26 cellular contexts compared by ENCODE assay signal in the genomic region with DNA sequence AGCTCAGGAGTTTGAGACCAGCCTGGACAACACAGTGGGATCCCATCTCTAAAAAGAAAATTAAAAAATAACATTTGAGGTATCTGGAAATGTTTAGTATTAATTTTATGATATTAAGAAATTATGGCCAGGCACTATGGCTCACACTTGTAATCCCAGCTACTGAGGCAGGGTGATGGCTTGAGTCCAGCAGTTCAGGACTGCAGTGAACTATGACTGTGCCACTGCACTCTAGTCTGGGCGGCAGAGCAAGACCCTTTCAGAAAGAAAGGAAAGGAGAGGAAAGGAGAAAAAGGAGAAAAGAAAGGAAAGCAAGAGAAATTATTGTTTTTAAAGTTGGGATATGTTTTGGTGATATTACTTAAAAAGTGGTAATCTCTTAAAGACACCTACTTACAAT. TPM values are rescaled to one million over a fixed set of nuclear protein-coding genes. Genes with fewer than 3 reads are reported as not detected.
"Had no signal": no experiment of that assay in that cellular context is flagged by ENCODE, and none has a peak within 500 bp of the region (broad histone marks: within the 10 kb centered on the region; RNA-seq: fewer than 3 reads in every experiment).

No MANE protein-coding gene starts in this region.

- H3K27me3 ChIP-seq: stomach, suprapubic skin, testis, tibial artery, tibial nerve, transverse colon, upper lobe of left lung, upper lobe of right lung, uterus, vagina had no signal

- H3K9me3 Mint-ChIP-seq: stimulated activated effector memory CD8-positive, alpha-beta T cell treated with anti-CD3 and anti-CD28 coated beads, Interleukin-12 subunit alpha, Interleukin-12 subunit beta, amount 100 ng/mL, for 72 hours; stimulated activated memory B cell treated with anti-CD40 and anti-IgM and Interleukin-4, amounts not matched to agents 10 μg/mL and 1 μg/mL and 100 μg/mL, for 72 hours; stimulated activated naive B cell treated with anti-CD40 and anti-IgM and Interleukin-4, amounts not matched to agents 10 μg/mL and 1 μg/mL and 100 μg/mL, for 72 hours; stimulated activated naive CD8-positive, alpha-beta T cell treated with anti-CD3 and anti-CD28 coated beads, Interleukin-15, amount 100 ng/mL, for 72 hours; stimulated activated naive CD8-positive, alpha-beta T cell treated with anti-CD3 and anti-CD28 coated beads, Interleukin-15, Interleukin-2, amounts not matched to agents 100 ng/mL and 50 ng/mL, for 24 hours; type B pancreatic cell had no signal

- H3K27ac ChIP-seq: stomach, suprapubic skin, testis, thoracic aorta, tibial artery, tibial nerve, transverse colon, upper lobe of left lung, upper lobe of right lung, uterus, vagina had no signal

- H3K27ac Mint-ChIP-seq: stimulated activated effector memory CD8-positive, alpha-beta T cell treated with anti-CD3 and anti-CD28 coated beads, Interleukin-12 subunit alpha, Interleukin-12 subunit beta, amount 100 ng/mL, for 72 hours; stimulated activated memory B cell treated with anti-CD40 and anti-IgM and Interleukin-4, amounts not matched to agents 10 μg/mL and 1 μg/mL and 100 μg/mL, for 72 hours; stimulated activated naive B cell treated with anti-CD40 and anti-IgM and Interleukin-4, amounts not matched to agents 10 μg/mL and 1 μg/mL and 100 μg/mL, for 72 hours; stimulated activated naive CD8-positive, alpha-beta T cell treated with anti-CD3 and anti-CD28 coated beads, Interleukin-15, amount 100 ng/mL, for 72 hours; stimulated activated naive CD8-positive, alpha-beta T cell treated with anti-CD3 and anti-CD28 coated beads, Interleukin-15, Interleukin-2, amounts not matched to agents 100 ng/mL and 50 ng/mL, for 24 hours; type B pancreatic cell had no signal

- ATAC-seq: stimulated activated effector memory CD8-positive, alpha-beta T cell treated with anti-CD3 and anti-CD28 coated beads, Interleukin-12 subunit alpha, Interleukin-12 subunit beta, amount 100 ng/mL, for 72 hours; stimulated activated memory B cell treated with anti-CD40 and anti-IgM and Interleukin-4, amounts not matched to agents 10 μg/mL and 1 μg/mL and 100 μg/mL, for 72 hours; stimulated activated naive B cell treated with anti-CD40 and anti-IgM and Interleukin-4, amounts not matched to agents 10 μg/mL and 1 μg/mL and 100 μg/mL, for 72 hours; stimulated activated naive CD8-positive, alpha-beta T cell treated with anti-CD3 and anti-CD28 coated beads, Interleukin-15, amount 100 ng/mL, for 72 hours; stimulated activated naive CD8-positive, alpha-beta T cell treated with anti-CD3 and anti-CD28 coated beads, Interleukin-15, Interleukin-2, amounts not matched to agents 100 U/mL and 50 U/mL, for 24 hours; upper lobe of right lung had no signal

- H3K36me3 Mint-ChIP-seq: stimulated activated memory B cell treated with anti-CD40 and anti-IgM and Interleukin-4, amounts not matched to agents 10 μg/mL and 1 μg/mL and 100 μg/mL, for 72 hours; type B pancreatic cell had no signal

- H3K36me3 ChIP-seq: stomach, suprapubic skin, thoracic aorta, tibial artery, tibial nerve, transverse colon, upper lobe of left lung, upper lobe of right lung, uterus, vagina had no signal

- H3K9me3 ChIP-seq: stomach, suprapubic skin, testis, thoracic aorta, tibial artery, tibial nerve, transverse colon, upper lobe of left lung, upper lobe of right lung, uterus, vagina had no signal

- DNase-seq: stimulated activated CD4-positive, alpha-beta T cell treated with anti-CD3 and anti-CD28 coated beads, Interleukin-2, amount 100 ng/mL, for 24 hours; stimulated activated CD4-positive, alpha-beta T cell treated with anti-CD3 and anti-CD28 coated beads, Interleukin-4, amount 100 ng/mL, for 1 hour; stimulated activated CD4-positive, alpha-beta T cell treated with anti-CD3 and anti-CD28 coated beads, Interleukin-4, amount 100 ng/mL, for 24 hours; stimulated activated CD4-positive, alpha-beta T cell treated with anti-CD3 and anti-CD28 coated beads, Interleukin-4, amount 100 ng/mL, for 4 hours; stimulated activated CD8-positive, alpha-beta memory T cell treated with anti-CD3 and anti-CD28 coated beads, Interleukin-4, amount 100 ng/mL, for 48 hours; stimulated activated naive B cell treated with anti-CD40 and anti-IgM and Interleukin-4, amounts not matched to agents 10 μg/mL and 1 μg/mL and 100 μg/mL, for 72 hours; stimulated activated naive CD4-positive, alpha-beta T cell treated with Interleukin-2 at 50 U/mL for 16 hours; stimulated activated naive CD8-positive, alpha-beta T cell treated with anti-CD3 and anti-CD28 coated beads, Interleukin-15, amount 100 ng/mL, for 72 hours; stimulated activated naive CD8-positive, alpha-beta T cell treated with anti-CD3 and anti-CD28 coated beads, Interleukin-15, Interleukin-2, amounts not matched to agents 100 U/mL and 50 U/mL, for 24 hours; stomach; substantia nigra; testis; tibial artery; transverse colon; trophoblast cell; upper lobe of left lung; upper lobe of right lung; uterus had no signal

- H3K4me3 ChIP-seq: stomach, suprapubic skin, testis, thoracic aorta, tibial artery, tibial nerve, transverse colon, upper lobe of left lung, upper lobe of right lung, uterus, vagina had no signal

- H3K27me3 Mint-ChIP-seq: stimulated activated naive CD8-positive, alpha-beta T cell treated with anti-CD3 and anti-CD28 coated beads, Interleukin-15, amount 100 ng/mL, for 72 hours; stimulated activated naive CD8-positive, alpha-beta T cell treated with anti-CD3 and anti-CD28 coated beads, Interleukin-15, Interleukin-2, amounts not matched to agents 100 ng/mL and 50 ng/mL, for 24 hours; type B pancreatic cell had no signal

- H3K4me3 Mint-ChIP-seq: stimulated activated effector memory CD8-positive, alpha-beta T cell treated with anti-CD3 and anti-CD28 coated beads, Interleukin-12 subunit alpha, Interleukin-12 subunit beta, amount 100 ng/mL, for 72 hours; stimulated activated memory B cell treated with anti-CD40 and anti-IgM and Interleukin-4, amounts not matched to agents 10 μg/mL and 1 μg/mL and 100 μg/mL, for 72 hours; stimulated activated naive B cell treated with anti-CD40 and anti-IgM and Interleukin-4, amounts not matched to agents 10 μg/mL and 1 μg/mL and 100 μg/mL, for 72 hours; stimulated activated naive CD8-positive, alpha-beta T cell treated with anti-CD3 and anti-CD28 coated beads, Interleukin-15, amount 100 ng/mL, for 72 hours; stimulated activated naive CD8-positive, alpha-beta T cell treated with anti-CD3 and anti-CD28 coated beads, Interleukin-15, Interleukin-2, amounts not matched to agents 100 ng/mL and 50 ng/mL, for 24 hours had no signal

RNA-seq across cellular contexts. Expression of a gene that starts 2.6 kb away (rescaled TPM):
- total RNA-seq: vagina had no signal
